11 cellular contexts compared by ENCODE assay signal in genomic region chr22:37932821-37933578, GRCh38. TPM values are rescaled to one million over a fixed set of nuclear protein-coding genes. Genes with fewer than 3 reads are reported as not detected.
DNase-seq lines count a peak whose midpoint lies in the region; ATAC-seq, FAIRE-seq and TF ChIP-seq lines count a peak whose summit lies in the region.
"Had no signal": no experiment of that assay in that cellular context is flagged by ENCODE, and none has a peak within 500 bp of the region (broad histone marks: within the 10 kb centered on the region; RNA-seq: fewer than 3 reads in every experiment).

No MANE protein-coding gene starts in this region.

- H3K27ac Mint-ChIP-seq in H9 = peak overlapping the region; percentile 39 to 94 (median 52); a peak in 4 of 7 replicates
- H3K27ac Mint-ChIP-seq in astrocyte (ENCODE audit: unreplicated experiment) = peak overlapping the region; percentile 88
- H3K27ac Mint-ChIP-seq in T-helper 2 cell treated with Interferon-gamma antibody and Interleukin-4, amounts not matched to agents 5 μg/mL and 100 μg/mL, for 36 hours = no peak overlapping the region

- H3K23me2 ChIP-seq in H9 (ENCODE audit: insufficient read length, low read depth, low read length, poor library complexity, severe bottlenecking) = no peaks in the 10 kb centered on the region

- no peaks in the 10 kb centered on the region for H3K9me2 ChIP-seq in MM.1S (replicated peaks; ENCODE audit: insufficient read depth, low read length)

- H3K23ac ChIP-seq in H9 (ENCODE audit: insufficient read length, low read depth, low read length) = no peak overlapping the region

- H3K36me3 ChIP-seq in astrocyte (ENCODE audit: insufficient read depth, low read length) (peaks cover 15% of the 10 kb centered on the region), keratinocyte (ENCODE audit: control insufficient read depth in 2 of 2, extremely low read depth in 1 of 2, insufficient read depth in 2 of 2, low read length in 2 of 2) (peaks cover 48 to 58% of the 10 kb centered on the region in 2 experiments), stomach smooth muscle (ENCODE audit: control insufficient read depth in 2 of 2, insufficient read depth in 2 of 2, low read length in 2 of 2) (peaks cover 37 to 42% of the 10 kb centered on the region in 2 donors), MM.1S (replicated peaks; ENCODE audit: insufficient read depth, low read length) (no peaks in the 10 kb centered on the region)

- H3K4me2 ChIP-seq in H9 (ENCODE audit: insufficient read depth, insufficient read length, low read length) = no peak overlapping the region
- peak overlapping the region; percentile 65 for H3K4me2 ChIP-seq in astrocyte (ENCODE audit: low read length)
- peak overlapping the region; percentile 25 for H3K4me2 ChIP-seq in keratinocyte (ENCODE audit: control insufficient read depth, extremely low read depth, insufficient read depth, low read depth, low read length)
- no peak overlapping the region for H3K4me2 ChIP-seq in MM.1S (ENCODE audit: low read depth, low read length)

- H3K9me3 Mint-ChIP-seq in H9 (no peaks in the 10 kb centered on the region), astrocyte (ENCODE audit: unreplicated experiment) (no peaks in the 10 kb centered on the region)
- no peaks in the 10 kb centered on the region for H3K9me3 Mint-ChIP-seq in T-helper 2 cell treated with Interferon-gamma antibody and Interleukin-4, amounts not matched to agents 5 μg/mL and 100 μg/mL, for 36 hours

- dilution Hi-C loops in keratinocyte (cut with MboI; ENCODE audit: extremely low pct_ligation_motif_present, low sequenced_read_pairs) = no loop called here

- H3K9ac ChIP-seq in H9 (ENCODE audit: extremely low read depth, insufficient read length, low read length) = no peak overlapping the region
- H3K9ac ChIP-seq in astrocyte (ENCODE audit: low read length) = no peak overlapping the region
- no peak overlapping the region for H3K9ac ChIP-seq in keratinocyte (ENCODE audit: control insufficient read depth, extremely low read depth, insufficient read depth, low read length)
- peak overlapping the region in 1 of 2 donors; percentile 21 for H3K9ac ChIP-seq in stomach smooth muscle (ENCODE audit: low read length in 2 of 2)
- H3K9ac ChIP-seq in MM.1S (ENCODE audit: low read length) = no peak overlapping the region

- no peak overlapping the region for H3K14ac ChIP-seq in H9 (ENCODE audit: insufficient read depth, low read length)

- H2BK120ac ChIP-seq in H9 (ENCODE audit: low read depth, low read length, poor library complexity, severe bottlenecking) = no peak overlapping the region

- H3K27me3 Mint-ChIP-seq in H9 (ENCODE audit: low read depth) = no peaks in the 10 kb centered on the region
- no peaks in the 10 kb centered on the region for H3K27me3 Mint-ChIP-seq in astrocyte (ENCODE audit: low read depth, unreplicated experiment)
- H3K27me3 Mint-ChIP-seq in T-helper 2 cell treated with Interferon-gamma antibody and Interleukin-4, amounts not matched to agents 5 μg/mL and 100 μg/mL, for 36 hours (ENCODE audit: low read depth) = no peaks in the 10 kb centered on the region

- no CpG with 5 or more reads among the region's 21 CpGs for WGBS in H9 (ENCODE audit: extremely low coverage, insufficient read length, low lambda C conversion rate)

- H2BK20ac ChIP-seq in H9 (ENCODE audit: low read depth, low read length, poor library complexity, severe bottlenecking) = no peak overlapping the region

- H4K8ac ChIP-seq in H9 (replicated peaks; ENCODE audit: insufficient read length, low read depth, low read length) = no peak overlapping the region

- H2AFZ ChIP-seq in H9 (ENCODE audit: low read length) (no peak overlapping the region), astrocyte (ENCODE audit: low read depth, low read length) (no peak overlapping the region), keratinocyte (ENCODE audit: control insufficient read depth, low read length) (no peak overlapping the region), MM.1S (ENCODE audit: low read length) (no peak overlapping the region)

- H3K4ac ChIP-seq in H9 (ENCODE audit: low read depth, low read length) = no peak overlapping the region

- H3K56ac ChIP-seq in H9 (ENCODE audit: insufficient read length, low read depth, low read length) = no peak overlapping the region

- no peaks in the 10 kb centered on the region for H3K9me3 ChIP-seq in H9 (ENCODE audit: control insufficient read depth, low read depth, low read length)
- no peaks in the 10 kb centered on the region for H3K9me3 ChIP-seq in astrocyte (ENCODE audit: insufficient read depth, low read depth, low read length)
- no peaks in the 10 kb centered on the region for H3K9me3 ChIP-seq in keratinocyte (ENCODE audit: control insufficient read depth, low read depth, low read length)
- no peaks in the 10 kb centered on the region for H3K9me3 ChIP-seq in stomach smooth muscle (ENCODE audit: control insufficient read depth in 2 of 2, low read length in 2 of 2)
- no peaks in the 10 kb centered on the region for H3K9me3 ChIP-seq in MM.1S (replicated peaks; ENCODE audit: insufficient read depth, low read length)

- no peaks in the 10 kb centered on the region for H3K4me1 ChIP-seq in H9 (ENCODE audit: insufficient read depth, low read length)
- peaks cover 20% of the 10 kb centered on the region for H3K4me1 ChIP-seq in astrocyte (ENCODE audit: insufficient read depth, low read length)
- peaks cover 21% of the 10 kb centered on the region for H3K4me1 ChIP-seq in keratinocyte (ENCODE audit: control insufficient read depth, extremely low read depth, insufficient read depth, low read length)
- peaks cover 48% of the 10 kb centered on the region for H3K4me1 ChIP-seq in stomach smooth muscle (ENCODE audit: control insufficient read depth, insufficient read depth, low read length)
- peaks cover 6% of the 10 kb centered on the region for H3K4me1 ChIP-seq in MM.1S (ENCODE audit: low read length)

- TF ChIP-seq CTCF in H9 (conservative IDR thresholded peaks at IDR 0.05) = no peak
- no peak for TF ChIP-seq CTCF in astrocyte (IDR thresholded peaks at IDR 0.05; ENCODE audit: insufficient read depth, low read depth, low read length)
- no peak for TF ChIP-seq CTCF in keratinocyte (optimal IDR thresholded peaks at IDR 0.05 in 1 of 3, IDR thresholded peaks at IDR 0.05 in 1 of 3, conservative IDR thresholded peaks at IDR 0.05 in 1 of 3; ENCODE audit: extremely low read depth in 1 of 3, insufficient read depth in 2 of 3, low read length in 3 of 3)
- TF ChIP-seq CTCF in MM.1S (IDR thresholded peaks at IDR 0.05; ENCODE audit: low read length) = no peak

- H4K91ac ChIP-seq in H9 (ENCODE audit: insufficient read length, low read depth, low read length) = no peak overlapping the region

- H3K27me3 ChIP-seq in H9 (ENCODE audit: insufficient read depth, low read length) (no peaks in the 10 kb centered on the region), astrocyte (ENCODE audit: insufficient read depth, low read length) (no peaks in the 10 kb centered on the region), keratinocyte (ENCODE audit: control insufficient read depth, extremely low read depth, insufficient read depth, low read length) (no peaks in the 10 kb centered on the region), stomach smooth muscle (ENCODE audit: control insufficient read depth in 1 of 2, insufficient read depth in 2 of 2, low read length in 2 of 2) (no peaks in the 10 kb centered on the region), MM.1S (replicated peaks; ENCODE audit: insufficient read depth, low read length) (no peaks in the 10 kb centered on the region)

- no peaks in the 10 kb centered on the region for H4K20me1 ChIP-seq in H9 (ENCODE audit: control insufficient read depth, insufficient read depth, insufficient read length)
- H4K20me1 ChIP-seq in astrocyte (ENCODE audit: insufficient read depth, low read length) = peaks cover 67% of the 10 kb centered on the region
- peaks cover 39% of the 10 kb centered on the region for H4K20me1 ChIP-seq in keratinocyte (ENCODE audit: control insufficient read depth, extremely low read depth, insufficient read depth, low read length)
- no peaks in the 10 kb centered on the region for H4K20me1 ChIP-seq in MM.1S (ENCODE audit: insufficient read depth, low read length)

- H2BK15ac ChIP-seq in H9 (ENCODE audit: low read depth, low read length) = no peak overlapping the region

- H2AK5ac ChIP-seq in H9 (ENCODE audit: insufficient read length, low read length) = no peak overlapping the region

- H3K4me1 Mint-ChIP-seq in H9 (peaks cover 8 to 12% of the 10 kb centered on the region in 2 experiments), astrocyte (ENCODE audit: low read depth, unreplicated experiment) (peaks cover 21% of the 10 kb centered on the region)
- H3K4me1 Mint-ChIP-seq in T-helper 2 cell treated with Interferon-gamma antibody and Interleukin-4, amounts not matched to agents 5 μg/mL and 100 μg/mL, for 36 hours (ENCODE audit: low read depth) = peaks cover 7% of the 10 kb centered on the region

- DNase-seq in H9 (no peak), astrocyte (ENCODE audit: low read depth) (no peak), keratinocyte (ENCODE audit: low read depth, low spot score) (no peak), MM.1S (no peak), SKM-1 treated with dmso at 0.1 percent for 144 hours (lab: John Stamatoyannopoulos, UW; ENCODE audit: unreplicated experiment) (no peak)
- no peak for DNase-seq in T-helper 2 cell treated with Interferon-gamma antibody and Interleukin-4, amounts not matched to agents 5 μg/mL and 100 μg/mL, for 36 hours (ENCODE audit: low spot score)

- H3K4me3 Mint-ChIP-seq in H9 (no peak overlapping the region), astrocyte (ENCODE audit: unreplicated experiment) (peak overlapping the region; percentile 57)
- no peak overlapping the region for H3K4me3 Mint-ChIP-seq in T-helper 2 cell treated with Interferon-gamma antibody and Interleukin-4, amounts not matched to agents 5 μg/mL and 100 μg/mL, for 36 hours

- peaks cover 3% of the 10 kb centered on the region; the same call in 1 of the 2 replicates for H3F3A ChIP-seq in MM.1S (ENCODE audit: insufficient read depth, low read length)

- no peak for ATAC-seq in HG02623 (IDR thresholded peaks at IDR 0.05; ENCODE audit: unreplicated experiment)

- FAIRE-seq in astrocyte (lab: Jason Lieb, UNC) (no peak), keratinocyte (lab: Jason Lieb, UNC) (peak; percentile 26)
- FAIRE-seq: colon had no signal

- no peak overlapping the region for H2BK12ac ChIP-seq in H9 (ENCODE audit: insufficient read length, low read depth, low read length)

- no peak overlapping the region for H3K18ac ChIP-seq in H9 (ENCODE audit: insufficient read length, low read depth, low read length)

- no peak overlapping the region for H3T11ph ChIP-seq in H9 (ENCODE audit: low read length)

- H3K36me3 Mint-ChIP-seq in H9 (ENCODE audit: insufficient read depth in 1 of 3, low read depth in 3 of 3) (peaks cover 3 to 57% (median 32%) of the 10 kb centered on the region in 3 experiments; a peak in 6 of 7 replicates), astrocyte (ENCODE audit: low read depth, unreplicated experiment) (peaks cover 24% of the 10 kb centered on the region)
- peaks cover 19% of the 10 kb centered on the region for H3K36me3 Mint-ChIP-seq in T-helper 2 cell treated with Interferon-gamma antibody and Interleukin-4, amounts not matched to agents 5 μg/mL and 100 μg/mL, for 36 hours (ENCODE audit: low read depth)

- H2BK5ac ChIP-seq in H9 (ENCODE audit: insufficient read length, low read length) = no peak overlapping the region

- no peak overlapping the region for H4K5ac ChIP-seq in H9 (ENCODE audit: insufficient read length, low read depth, low read length)

- H3K4me3 ChIP-seq in astrocyte (ENCODE audit: insufficient read depth, low read depth, low read length) = no peak overlapping the region
- H3K4me3 ChIP-seq in keratinocyte (ENCODE audit: control insufficient read depth in 2 of 3, extremely low read depth in 1 of 3, insufficient read depth in 2 of 3, low read depth in 1 of 3, low read length in 3 of 3) = no peak overlapping the region
- H3K4me3 ChIP-seq in stomach smooth muscle (ENCODE audit: low read length in 2 of 2) = no peak overlapping the region
- no peak overlapping the region for H3K4me3 ChIP-seq in MM.1S (ENCODE audit: low read length)

- H3K27ac ChIP-seq in H9 (ENCODE audit: insufficient read length, low read depth, low read length) (no peak overlapping the region), astrocyte (ENCODE audit: low read depth, low read length) (peak overlapping the region; percentile 60), keratinocyte (ENCODE audit: control insufficient read depth, insufficient read depth, low read length) (peak overlapping the region; percentile 46), stomach smooth muscle (ENCODE audit: low read length) (peak overlapping the region; percentile 78), MM.1S (ENCODE audit: low read length) (no peak overlapping the region)

- peaks cover 5% of the 10 kb centered on the region for H3K9me1 ChIP-seq in keratinocyte (ENCODE audit: control insufficient read depth, extremely low read depth, insufficient read depth, low read length)

- H3K79me2 ChIP-seq in H9 (ENCODE audit: insufficient read depth, low read length) (no peaks in the 10 kb centered on the region), astrocyte (ENCODE audit: insufficient read depth, low read length) (peaks cover 13% of the 10 kb centered on the region), keratinocyte (ENCODE audit: control insufficient read depth, insufficient read depth, low read length) (peaks cover 34% of the 10 kb centered on the region), MM.1S (ENCODE audit: low read length) (no peaks in the 10 kb centered on the region)

- no peaks in the 10 kb centered on the region for H3K79me1 ChIP-seq in H9 (ENCODE audit: insufficient read depth, low read depth, low read length, poor library complexity, severe bottlenecking)

RNA-seq across cellular contexts. Expression of gene C22orf23, which starts 20.4 kb away (rescaled TPM):
- total RNA-seq in H9 (2021) = 0.55 and 0.57 TPM in 2 replicates
- total RNA-seq in astrocyte = not detected in 2 replicates
- 0.10 TPM in 1 of 3 replicates, not detected in the others for polyA plus RNA-seq in keratinocyte
- polyA plus RNA-seq in keratinocyte (2011; ENCODE audit: low read depth) = not detected
- polyA plus RNA-seq in keratinocyte (2011; cell fraction: cytosol; rRNA removed) = not detected in 2 replicates
- polyA plus RNA-seq in keratinocyte (2011; cell fraction: nucleus; rRNA removed) = not detected in 2 replicates
- polyA plus RNA-seq in keratinocyte (2012; ENCODE audit: low replicate concordance) = 1.1 and 1.3 TPM in 2 replicates
- not detected in 3 replicates for polyA minus RNA-seq in keratinocyte
- not detected for polyA minus RNA-seq in keratinocyte (2011; cell fraction: cytosol; rRNA and poly(A)+ RNA removed)
- not detected in 2 replicates for polyA minus RNA-seq in keratinocyte (2011; cell fraction: nucleus; rRNA and poly(A)+ RNA removed)

RNA-seq across cellular contexts. Expression of gene POLR2F, which starts 20.5 kb away (rescaled TPM):
- 141 and 147 TPM in 2 replicates for total RNA-seq in H9 (2021)
- 129 and 149 TPM in 2 replicates for total RNA-seq in astrocyte
- 101 to 119 TPM (median 108 TPM) in 3 replicates for polyA plus RNA-seq in keratinocyte
- 78.4 TPM for polyA plus RNA-seq in keratinocyte (2011; ENCODE audit: low read depth)
- polyA plus RNA-seq in keratinocyte (2011; cell fraction: cytosol; rRNA removed) = 112 and 167 TPM in 2 replicates
- 53.2 and 59.8 TPM in 2 replicates for polyA plus RNA-seq in keratinocyte (2011; cell fraction: nucleus; rRNA removed)
- polyA plus RNA-seq in keratinocyte (2012; ENCODE audit: low replicate concordance) = 87.7 and 141 TPM in 2 replicates
- 27.4 to 51.5 TPM (median 28.7 TPM) in 3 replicates for polyA minus RNA-seq in keratinocyte
- polyA minus RNA-seq in keratinocyte (2011; cell fraction: cytosol; rRNA and poly(A)+ RNA removed) = 52.4 TPM
- 6.4 and 10.0 TPM in 2 replicates for polyA minus RNA-seq in keratinocyte (2011; cell fraction: nucleus; rRNA and poly(A)+ RNA removed)

RNA-seq across cellular contexts. Expression of gene MICALL1, which starts 26.9 kb away (rescaled TPM):
- total RNA-seq in H9 (2021) (33.3 and 33.8 TPM in 2 replicates), astrocyte (124 and 131 TPM in 2 replicates)
- polyA plus RNA-seq in keratinocyte = 42.8 to 108 TPM (median 65.0 TPM) in 3 replicates
- polyA plus RNA-seq in keratinocyte (2011; ENCODE audit: low read depth) = 129 TPM
- polyA plus RNA-seq in keratinocyte (2011; cell fraction: cytosol; rRNA removed) = 66.6 and 126 TPM in 2 replicates
- 112 and 147 TPM in 2 replicates for polyA plus RNA-seq in keratinocyte (2011; cell fraction: nucleus; rRNA removed)
- polyA plus RNA-seq in keratinocyte (2012; ENCODE audit: low replicate concordance) = 95.6 and 125 TPM in 2 replicates
- polyA minus RNA-seq in keratinocyte = 103 to 224 TPM (median 138 TPM) in 3 replicates
- polyA minus RNA-seq in keratinocyte (2011; cell fraction: cytosol; rRNA and poly(A)+ RNA removed) = 245 TPM
- 113 and 133 TPM in 2 replicates for polyA minus RNA-seq in keratinocyte (2011; cell fraction: nucleus; rRNA and poly(A)+ RNA removed)

RNA-seq across cellular contexts. Expression of gene SOX10, which starts 51.4 kb away (rescaled TPM):
- 2.1 and 2.4 TPM in 2 replicates for total RNA-seq in H9 (2021)
- 0.10 and 0.34 TPM in 2 replicates for total RNA-seq in astrocyte
- polyA plus RNA-seq in keratinocyte = not detected in 3 replicates
- not detected for polyA plus RNA-seq in keratinocyte (2011; ENCODE audit: low read depth)
- polyA plus RNA-seq in keratinocyte (2011; cell fraction: cytosol; rRNA removed) = not detected in 2 replicates
- polyA plus RNA-seq in keratinocyte (2011; cell fraction: nucleus; rRNA removed) = not detected in 2 replicates
- 0.18 TPM in 1 of 2 replicates, not detected in the other for polyA plus RNA-seq in keratinocyte (2012; ENCODE audit: low replicate concordance)
- not detected in 3 replicates for polyA minus RNA-seq in keratinocyte
- polyA minus RNA-seq in keratinocyte (2011; cell fraction: cytosol; rRNA and poly(A)+ RNA removed) = not detected
- not detected in 2 replicates for polyA minus RNA-seq in keratinocyte (2011; cell fraction: nucleus; rRNA and poly(A)+ RNA removed)
- total RNA-seq: H4, HT1080 had no signal

Comparison
In these comparisons a context has a peak if more than half of its experiments do, and no peak if none do; other contexts are left out.
1. H3K27ac ChIP-seq: peak in astrocyte (single experiment), keratinocyte (single experiment) and stomach smooth muscle (single experiment); none in H9 (single experiment) and MM.1S (single experiment).
2. H3K4me2 ChIP-seq: peak in astrocyte (single experiment) and keratinocyte (single experiment); none in H9 (single experiment) and MM.1S (single experiment).